ENCODE assay signal across 8 cellular contexts in the genomic region with DNA sequence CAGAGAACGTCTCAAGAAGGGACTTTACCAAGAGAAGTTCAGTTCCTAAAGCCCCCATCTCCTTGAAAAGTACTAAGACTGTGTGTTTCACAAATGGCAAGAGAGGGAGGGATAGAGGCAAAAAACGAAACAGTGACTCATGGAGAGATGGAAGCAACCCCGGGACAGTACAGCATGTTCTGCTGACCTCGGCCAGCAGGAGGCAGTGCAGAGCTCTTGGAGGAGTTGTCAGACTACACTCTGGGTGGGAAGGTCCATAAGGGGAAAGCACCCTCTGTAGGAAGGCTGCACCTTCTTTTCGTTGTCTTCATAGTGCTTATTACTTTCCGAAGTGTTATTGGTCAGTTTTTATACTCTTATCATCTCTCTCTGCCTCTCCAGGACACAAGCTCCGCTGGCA.
DNase-seq lines count a peak whose midpoint lies in the region; ATAC-seq and TF ChIP-seq lines count a peak whose summit lies in the region.

No MANE protein-coding gene starts in this region.

- no peaks in the 10 kb centered on the region for H3K4me1 ChIP-seq in Peyer's patch

- H3K27ac Mint-ChIP-seq in activated T-helper 2 cell treated with anti-CD3 and anti-CD28 coated beads, Interferon-gamma antibody, Interleukin-2, Interleukin-4, amounts not matched to agents 10 μg/mL and 5 μg/mL and 100 μg/mL, durations not matched to agents 14 hours and 24 hours and 36 hours: no peak overlapping the region

- no peak overlapping the region for H3K27ac ChIP-seq in Peyer's patch

- no peak for TF ChIP-seq POLR2A in Peyer's patch (IDR thresholded peaks at IDR 0.05)

- no peaks in the 10 kb centered on the region for H3K9me3 ChIP-seq in Peyer's patch

- intact Hi-C loops in activated T-helper 2 cell treated with anti-CD3 and anti-CD28 coated beads, Interferon-gamma antibody, Interleukin-2, Interleukin-4, amounts not matched to agents 10 μg/mL and 5 μg/mL and 100 μg/mL, durations not matched to agents 14 hours and 24 hours and 36 hours (cut with micrococcal nuclease): loop anchor here (1.0 to 5.0 kb wide), 2 partner anchors 109 to 549 kb away; a partner anchor contains a TSS
- intact Hi-C loops in left cardiac atrium (cut with DNase I): no loop called here

- H3K4me3 Mint-ChIP-seq in activated T-helper 2 cell treated with anti-CD3 and anti-CD28 coated beads, Interferon-gamma antibody, Interleukin-2, Interleukin-4, amounts not matched to agents 10 μg/mL and 5 μg/mL and 100 μg/mL, durations not matched to agents 14 hours and 24 hours and 36 hours (ENCODE audit: low read depth): no peak overlapping the region

- peak in 4 of 6 experiments; percentile 52 to 63 (median 56) for TF ChIP-seq CTCF in Peyer's patch (IDR thresholded peaks at IDR 0.05)

- ATAC-seq in HG02759 (IDR thresholded peaks at IDR 0.05; ENCODE audit: unreplicated experiment) (peak; percentile 57), left cardiac atrium (peak; percentile 53 to 71), HG03565 (IDR thresholded peaks at IDR 0.05; ENCODE audit: unreplicated experiment) (no peak), HG03460 (IDR thresholded peaks at IDR 0.05; ENCODE audit: unreplicated experiment) (no peak)

- no peaks in the 10 kb centered on the region for H3K27me3 ChIP-seq in Peyer's patch

- DNase-seq in ELF-1 (ENCODE audit: low read depth, low spot score) (peak; percentile 84), Peyer's patch (peak in 2 of 3 donors; percentile 78), left cardiac atrium (peak; percentile 44)
- peak; percentile 58 for DNase-seq in activated T-helper 2 cell treated with anti-CD3 and anti-CD28 coated beads, Interferon-gamma antibody, Interleukin-2, Interleukin-4, amounts not matched to agents 10 μg/mL and 5 μg/mL and 100 μg/mL, durations not matched to agents 14 hours and 24 hours and 36 hours (ENCODE audit: low spot score)
- DNase-seq in stimulated activated CD4-positive, alpha-beta T cell treated with anti-CD3 and anti-CD28 coated beads, Interleukin-1b, Interleukin-23, amount 100 ng/mL, for 48 hours: peak; percentile 87

- no peaks in the 10 kb centered on the region for H3K9me3 Mint-ChIP-seq in activated T-helper 2 cell treated with anti-CD3 and anti-CD28 coated beads, Interferon-gamma antibody, Interleukin-2, Interleukin-4, amounts not matched to agents 10 μg/mL and 5 μg/mL and 100 μg/mL, durations not matched to agents 14 hours and 24 hours and 36 hours

- H3K4me3 ChIP-seq in Peyer's patch: no peak overlapping the region

- H3K36me3 Mint-ChIP-seq in activated T-helper 2 cell treated with anti-CD3 and anti-CD28 coated beads, Interferon-gamma antibody, Interleukin-2, Interleukin-4, amounts not matched to agents 10 μg/mL and 5 μg/mL and 100 μg/mL, durations not matched to agents 14 hours and 24 hours and 36 hours (ENCODE audit: low read depth): no peaks in the 10 kb centered on the region

- H3K27me3 Mint-ChIP-seq in activated T-helper 2 cell treated with anti-CD3 and anti-CD28 coated beads, Interferon-gamma antibody, Interleukin-2, Interleukin-4, amounts not matched to agents 10 μg/mL and 5 μg/mL and 100 μg/mL, durations not matched to agents 14 hours and 24 hours and 36 hours (ENCODE audit: low read depth): peaks cover 30% of the 10 kb centered on the region

- H3K36me3 ChIP-seq in Peyer's patch: no peaks in the 10 kb centered on the region

- peaks cover 24% of the 10 kb centered on the region for H3K4me1 Mint-ChIP-seq in activated T-helper 2 cell treated with anti-CD3 and anti-CD28 coated beads, Interferon-gamma antibody, Interleukin-2, Interleukin-4, amounts not matched to agents 10 μg/mL and 5 μg/mL and 100 μg/mL, durations not matched to agents 14 hours and 24 hours and 36 hours (ENCODE audit: low read depth)

Comparison
In these comparisons a context has a peak if more than half of its experiments do, and no peak if none do; other contexts are left out.
1. ATAC-seq: peak in HG02759 (single experiment) and left cardiac atrium (2 of 2); none in HG03565 (single experiment) and HG03460 (single experiment).
2. Peak in every context shown above with its lines, with median percentiles within 50 percentile points of each other: DNase-seq.